Comparison of ENCODE assay signal across 24 cellular contexts in genomic region chr1:2288308-2288707, GRCh38.
DNase-seq lines count a peak whose midpoint lies in the region; ATAC-seq and TF ChIP-seq lines count a peak whose summit lies in the region.
"Had no signal": no experiment of that assay in that cellular context is flagged by ENCODE, and none has a peak within 500 bp of the region (broad histone marks: within the 10 kb centered on the region; RNA-seq: fewer than 3 reads in every experiment).

No MANE protein-coding gene starts in this region.

- H3K27ac ChIP-seq in DND-41 (ENCODE audit: low read length) = no peak overlapping the region
- H3K27ac ChIP-seq: cardiac muscle cell, upper lobe of right lung had no signal

- intact Hi-C loops in activated CD4-positive, alpha-beta T cell treated with anti-CD3 and anti-CD28 coated beads, Interleukin-2, amount 10 ng/mL, durations not matched to agents 24 days and 14 days (cut with micrococcal nuclease) = no loop called here
- intact Hi-C loops in CD14-positive monocyte (cut with micrococcal nuclease) = no loop called here

- peak overlapping the region; percentile 5 for H3K27ac Mint-ChIP-seq in activated CD4-positive, alpha-beta T cell treated with anti-CD3 and anti-CD28 coated beads, Interleukin-2, amount 10 ng/mL, durations not matched to agents 24 days and 14 days
- H3K27ac Mint-ChIP-seq in activated T-helper 17 cell treated with anti-CD3 and anti-CD28 coated beads, Interleukin-2, amount 50 U/mL, for 72 hours = peak overlapping the region; percentile 52
- H3K27ac Mint-ChIP-seq in naive thymus-derived CD8-positive, alpha-beta T cell = peak overlapping the region; percentile 53 to 98 (median 84)
- no peak overlapping the region for H3K27ac Mint-ChIP-seq in CD14-positive monocyte

- peak; percentile 74 for DNase-seq in activated CD4-positive, alpha-beta T cell treated with anti-CD3 and anti-CD28 coated beads, Interleukin-2, amount 10 ng/mL, durations not matched to agents 24 days and 14 days
- no peak for DNase-seq in activated CD4-positive, alpha-beta T cell treated with anti-CD3 and anti-CD28 coated beads, Interleukin-2, amount 50 U/mL, for 1 hour
- DNase-seq in DND-41 = peak; percentile 43
- DNase-seq in naive thymus-derived CD8-positive, alpha-beta T cell = peak in 5 of 10 donors; percentile 30 to 58 (median 50)
- no peak for DNase-seq in CD14-positive monocyte (ENCODE audit: low spot score)
- no peak for DNase-seq in DMS53 treated with DMSO at 0.1 percent for 48 hours (lab: John Stamatoyannopoulos, UW; ENCODE audit: unreplicated experiment)
- DNase-seq: amygdala; erythroblast; foreskin melanocyte; GF-D8; hypothalamus; MM.1S; NCI-H1436 treated with DMSO at 0.1 percent for 48 hours; NCI-H2171; NCI-H526; nucleus accumbens; stimulated activated CD4-positive, alpha-beta T cell treated with anti-CD3 and anti-CD28 coated beads, Interleukin-2, amount 100 ng/mL, for 48 hours; upper lobe of right lung had no signal

- H3K9me3 Mint-ChIP-seq in activated CD4-positive, alpha-beta T cell treated with anti-CD3 and anti-CD28 coated beads, Interleukin-2, amount 10 ng/mL, durations not matched to agents 24 days and 14 days = no peaks in the 10 kb centered on the region
- no peaks in the 10 kb centered on the region for H3K9me3 Mint-ChIP-seq in activated T-helper 17 cell treated with anti-CD3 and anti-CD28 coated beads, Interleukin-2, amount 50 U/mL, for 72 hours
- no peaks in the 10 kb centered on the region for H3K9me3 Mint-ChIP-seq in naive thymus-derived CD8-positive, alpha-beta T cell
- H3K9me3 Mint-ChIP-seq in CD14-positive monocyte = peaks cover 0 to 7% (median 2%) of the 10 kb centered on the region in 7 donors
- H3K9me3 Mint-ChIP-seq: IgD-negative memory B cell had no signal

- no peak for TF ChIP-seq CTCF in DND-41 (IDR thresholded peaks at IDR 0.05; ENCODE audit: borderline replicate concordance, extremely low read depth, low read length, poor library complexity, severe bottlenecking)
- TF ChIP-seq CTCF in CD14-positive monocyte (IDR thresholded peaks at IDR 0.05) = no peak

- no peak overlapping the region for H2AFZ ChIP-seq in DND-41 (ENCODE audit: low read depth, low read length)

- H3K27me3 ChIP-seq in DND-41 (ENCODE audit: insufficient read depth, low read length, poor library complexity) = no peaks in the 10 kb centered on the region
- H3K27me3 ChIP-seq: cardiac muscle cell, upper lobe of right lung had no signal

- no peaks in the 10 kb centered on the region for H3K9me3 ChIP-seq in DND-41 (ENCODE audit: insufficient read depth, low read length, severe bottlenecking)
- H3K9me3 ChIP-seq: upper lobe of right lung had no signal

- H3K4me2 ChIP-seq in DND-41 (ENCODE audit: insufficient read depth, low read length) = no peak overlapping the region
- H3K4me2 ChIP-seq: smooth muscle cell had no signal

- H3K4me3 Mint-ChIP-seq in activated CD4-positive, alpha-beta T cell treated with anti-CD3 and anti-CD28 coated beads, Interleukin-2, amount 10 ng/mL, durations not matched to agents 24 days and 14 days = peak overlapping the region; percentile 15
- peak overlapping the region; percentile 85 for H3K4me3 Mint-ChIP-seq in activated T-helper 17 cell treated with anti-CD3 and anti-CD28 coated beads, Interleukin-2, amount 50 U/mL, for 72 hours
- peak overlapping the region; percentile 22 to 90 (median 56) for H3K4me3 Mint-ChIP-seq in naive thymus-derived CD8-positive, alpha-beta T cell
- H3K4me3 Mint-ChIP-seq in CD14-positive monocyte = peak overlapping the region in 1 of 2 donors; percentile 83

- peaks cover 44% of the 10 kb centered on the region for H3K79me2 ChIP-seq in DND-41 (ENCODE audit: insufficient read depth, low read length)

- H3K27me3 Mint-ChIP-seq in activated CD4-positive, alpha-beta T cell treated with anti-CD3 and anti-CD28 coated beads, Interleukin-2, amount 10 ng/mL, durations not matched to agents 24 days and 14 days = no peaks in the 10 kb centered on the region
- H3K27me3 Mint-ChIP-seq in activated T-helper 17 cell treated with anti-CD3 and anti-CD28 coated beads, Interleukin-2, amount 50 U/mL, for 72 hours = no peaks in the 10 kb centered on the region
- no peaks in the 10 kb centered on the region for H3K27me3 Mint-ChIP-seq in naive thymus-derived CD8-positive, alpha-beta T cell
- peaks cover 44 to 62% (median 50%) of the 10 kb centered on the region in 3 donors for H3K27me3 Mint-ChIP-seq in CD14-positive monocyte (ENCODE audit: low read depth in 3 of 3)
- H3K27me3 Mint-ChIP-seq: IgD-negative memory B cell had no signal

- no peak overlapping the region for H3K4me3 ChIP-seq in DND-41 (ENCODE audit: low read depth in 1 of 2, low read length in 2 of 2)
- H3K4me3 ChIP-seq: cardiac muscle cell, lung, smooth muscle cell, upper lobe of right lung had no signal

- peaks cover 48% of the 10 kb centered on the region for H3K4me1 Mint-ChIP-seq in activated CD4-positive, alpha-beta T cell treated with anti-CD3 and anti-CD28 coated beads, Interleukin-2, amount 10 ng/mL, durations not matched to agents 24 days and 14 days
- peaks cover 32% of the 10 kb centered on the region for H3K4me1 Mint-ChIP-seq in activated T-helper 17 cell treated with anti-CD3 and anti-CD28 coated beads, Interleukin-2, amount 50 U/mL, for 72 hours
- peaks cover 26 to 77% (median 69%) of the 10 kb centered on the region in 4 donors for H3K4me1 Mint-ChIP-seq in naive thymus-derived CD8-positive, alpha-beta T cell
- H3K4me1 Mint-ChIP-seq in CD14-positive monocyte = peaks cover 43% of the 10 kb centered on the region

- H3K9ac ChIP-seq in DND-41 (ENCODE audit: low read depth, low read length) = no peak overlapping the region

- POLR2A ChIA-PET in naive thymus-derived CD8-positive, alpha-beta T cell (lab: Charles Lee) = interaction anchor here (0.9 to 1.8 kb wide), 4 partner anchors 12 to 59 kb away, joined by 4 to 9 read pairs (median 4); no protein-coding TSS in a partner anchor

- H3K36me3 Mint-ChIP-seq in activated CD4-positive, alpha-beta T cell treated with anti-CD3 and anti-CD28 coated beads, Interleukin-2, amount 10 ng/mL, durations not matched to agents 24 days and 14 days (ENCODE audit: low read depth) = peaks cover 5% of the 10 kb centered on the region
- H3K36me3 Mint-ChIP-seq in activated T-helper 17 cell treated with anti-CD3 and anti-CD28 coated beads, Interleukin-2, amount 50 U/mL, for 72 hours (ENCODE audit: low read depth) = peaks cover 8% of the 10 kb centered on the region
- peaks cover 0 to 7% (median 0%) of the 10 kb centered on the region in 3 donors for H3K36me3 Mint-ChIP-seq in naive thymus-derived CD8-positive, alpha-beta T cell
- H3K36me3 Mint-ChIP-seq in CD14-positive monocyte = peaks cover 37 to 40% of the 10 kb centered on the region in 2 donors
- H3K36me3 Mint-ChIP-seq: IgD-negative memory B cell had no signal

- peaks cover 43% of the 10 kb centered on the region for H3K4me1 ChIP-seq in DND-41 (ENCODE audit: insufficient read depth, low read length)

- ATAC-seq in DND-41 (ENCODE audit: insufficient read depth, low read depth) (no peak), HG02763 (IDR thresholded peaks at IDR 0.05; ENCODE audit: unreplicated experiment) (no peak)
- no peak for ATAC-seq in activated T-helper 17 cell treated with anti-CD3 and anti-CD28 coated beads, Interleukin-2, amount 50 U/mL, for 72 hours (replicated peaks)
- peak in 1 of 2 donors; percentile 35 for ATAC-seq in naive thymus-derived CD8-positive, alpha-beta T cell
- ATAC-seq: upper lobe of right lung had no signal

- H3K36me3 ChIP-seq in DND-41 (ENCODE audit: insufficient read depth, low read length) = no peaks in the 10 kb centered on the region
- H3K36me3 ChIP-seq: cardiac muscle cell, upper lobe of right lung had no signal

- H4K20me1 ChIP-seq in DND-41 (ENCODE audit: insufficient read depth, low read length) = peaks cover 78% of the 10 kb centered on the region

Comparison
In these comparisons a context has a peak if more than half of its experiments do, and no peak if none do; other contexts are left out.
1. DNase-seq: peak in activated CD4-positive, alpha-beta T cell treated with anti-CD3 and anti-CD28 coated beads, Interleukin-2, amount 10 ng/mL, durations not matched to agents 24 days and 14 days (single experiment) and DND-41 (single experiment); none in activated CD4-positive, alpha-beta T cell treated with anti-CD3 and anti-CD28 coated beads, Interleukin-2, amount 50 U/mL, for 1 hour (single experiment), CD14-positive monocyte (single experiment) and DMS53 treated with DMSO at 0.1 percent for 48 hours (single experiment).
2. H3K27ac Mint-ChIP-seq: peak in activated CD4-positive, alpha-beta T cell treated with anti-CD3 and anti-CD28 coated beads, Interleukin-2, amount 10 ng/mL, durations not matched to agents 24 days and 14 days (single experiment), activated T-helper 17 cell treated with anti-CD3 and anti-CD28 coated beads, Interleukin-2, amount 50 U/mL, for 72 hours (single experiment) and naive thymus-derived CD8-positive, alpha-beta T cell (10 of 10); none in CD14-positive monocyte (0 of 7).